ENCODE assay signal across 24 cellular contexts in the genomic region with DNA sequence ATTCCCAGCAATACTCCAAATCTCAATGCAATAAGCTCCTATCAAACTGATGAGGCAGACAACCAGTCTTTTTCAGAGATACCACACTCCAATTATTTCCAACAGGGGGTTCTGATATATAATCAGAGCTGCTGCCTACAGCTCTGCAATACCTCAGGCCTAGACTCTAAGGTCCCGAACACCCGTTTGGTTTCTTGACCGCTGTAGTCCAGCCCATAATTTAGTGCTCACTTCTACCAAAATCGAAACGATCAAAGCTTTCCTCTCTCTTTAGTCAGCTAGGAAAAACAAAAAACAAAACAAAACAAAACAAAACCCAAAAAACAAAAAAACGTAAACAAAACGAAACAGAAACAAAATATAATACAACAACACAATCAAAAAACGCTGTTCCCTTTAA.
"Had no signal": no experiment of that assay in that cellular context is flagged by ENCODE, and none has a peak within 500 bp of the region (broad histone marks: within the 10 kb centered on the region; RNA-seq: fewer than 3 reads in every experiment).

No MANE protein-coding gene starts in this region.

- H3K27ac ChIP-seq: breast epithelium, left ventricle myocardium inferior, pancreas, psoas muscle, sigmoid colon, thoracic aorta had no signal

- DNase-seq: activated CD4-positive, alpha-beta T cell treated with anti-CD3 and anti-CD28 coated beads for 1 hour; activated CD4-positive, alpha-beta T cell treated with anti-CD3 and anti-CD28 coated beads, Interleukin-2, amount 50 U/mL, for 1 hour; activated CD8-positive, alpha-beta T cell treated with anti-CD3 and anti-CD28 coated beads for 36 hours; activated naive CD8-positive, alpha-beta T cell treated with anti-CD3 and anti-CD28 coated beads, Interleukin-2, amount 50 U/mL, for 24 hours; activated T-cell treated with anti-CD3 and anti-CD28 coated beads, Interleukin-2, amount 50 U/mL, for 4 hours; effector CD4-positive, alpha-beta T cell; left ventricle myocardium inferior; naive B cell; nephron progenitor cell; pancreas; psoas muscle; sigmoid colon; small intestine; stimulated activated CD4-positive, alpha-beta T cell treated with anti-CD3 and anti-CD28 coated beads, Interleukin-4, amount 100 ng/mL, for 24 hours; T1000; trophoblast cell had no signal

- H3K4me3 Mint-ChIP-seq: activated CD8-positive, alpha-beta T cell treated with anti-CD3 and anti-CD28 coated beads for 36 hours; activated naive CD4-positive, alpha-beta T cell treated with anti-CD3 and anti-CD28 coated beads, Interleukin-2, amount 50 U/mL, for 24 hours; activated naive CD8-positive, alpha-beta T cell treated with anti-CD3 and anti-CD28 coated beads, Interleukin-2, amount 50 U/mL, for 24 hours; activated T-cell treated with anti-CD3 and anti-CD28 coated beads, Interleukin-2, amount 50 U/mL, for 4 hours; central memory CD8-positive, alpha-beta T cell; dendritic cell treated with granulocyte-macrophage colony-stimulating factor and Interleukin-4, amounts not matched to agents 40 ng/mL and 50 ng/mL, for 4 days; naive B cell; nephron progenitor cell; stimulated activated effector memory CD8-positive, alpha-beta T cell treated with anti-CD3 and anti-CD28 coated beads, Interleukin-12 subunit alpha, Interleukin-12 subunit beta, amount 100 ng/mL, for 72 hours; stimulated activated naive CD8-positive, alpha-beta T cell treated with anti-CD3 and anti-CD28 coated beads, Interleukin-15, Interleukin-2, amounts not matched to agents 100 ng/mL and 50 ng/mL, for 24 hours had no signal

- H3K9me3 ChIP-seq: breast epithelium, left ventricle myocardium inferior, pancreas, psoas muscle, sigmoid colon, thoracic aorta had no signal

- H3K9me3 Mint-ChIP-seq: activated CD8-positive, alpha-beta T cell treated with anti-CD3 and anti-CD28 coated beads for 36 hours; activated T-helper 2 cell treated with anti-CD3 and anti-CD28 coated beads, Interferon-gamma antibody, Interleukin-2, Interleukin-4, amounts not matched to agents 10 μg/mL and 5 μg/mL and 100 μg/mL, durations not matched to agents 14 hours and 24 hours and 36 hours; dendritic cell treated with granulocyte-macrophage colony-stimulating factor and Interleukin-4, amounts not matched to agents 40 ng/mL and 50 ng/mL, for 4 days; nephron progenitor cell had no signal

- H3K4me1 Mint-ChIP-seq: activated naive CD4-positive, alpha-beta T cell treated with anti-CD3 and anti-CD28 coated beads, Interleukin-2, amount 50 U/mL, for 24 hours; activated naive CD8-positive, alpha-beta T cell treated with anti-CD3 and anti-CD28 coated beads, Interleukin-2, amount 50 U/mL, for 24 hours; central memory CD8-positive, alpha-beta T cell; naive B cell; nephron progenitor cell; stimulated activated effector memory CD8-positive, alpha-beta T cell treated with anti-CD3 and anti-CD28 coated beads, Interleukin-12 subunit alpha, Interleukin-12 subunit beta, amount 100 ng/mL, for 72 hours had no signal

- H3K27me3 Mint-ChIP-seq: activated CD8-positive, alpha-beta T cell treated with anti-CD3 and anti-CD28 coated beads for 36 hours; activated naive CD4-positive, alpha-beta T cell treated with anti-CD3 and anti-CD28 coated beads, Interleukin-2, amount 50 U/mL, for 24 hours; activated naive CD8-positive, alpha-beta T cell treated with anti-CD3 and anti-CD28 coated beads, Interleukin-2, amount 50 U/mL, for 24 hours; central memory CD8-positive, alpha-beta T cell; dendritic cell treated with granulocyte-macrophage colony-stimulating factor and Interleukin-4, amounts not matched to agents 40 ng/mL and 50 ng/mL, for 4 days; naive B cell; stimulated activated naive CD8-positive, alpha-beta T cell treated with anti-CD3 and anti-CD28 coated beads, Interleukin-15, Interleukin-2, amounts not matched to agents 100 ng/mL and 50 ng/mL, for 24 hours had no signal

- H3K27ac Mint-ChIP-seq: activated CD8-positive, alpha-beta T cell treated with anti-CD3 and anti-CD28 coated beads for 36 hours; activated naive CD4-positive, alpha-beta T cell treated with anti-CD3 and anti-CD28 coated beads, Interleukin-2, amount 50 U/mL, for 24 hours; activated naive CD8-positive, alpha-beta T cell treated with anti-CD3 and anti-CD28 coated beads, Interleukin-2, amount 50 U/mL, for 24 hours; activated T-helper 2 cell treated with anti-CD3 and anti-CD28 coated beads, Interferon-gamma antibody, Interleukin-2, Interleukin-4, amounts not matched to agents 10 μg/mL and 5 μg/mL and 100 μg/mL, durations not matched to agents 14 hours and 24 hours and 36 hours; dendritic cell treated with granulocyte-macrophage colony-stimulating factor and Interleukin-4, amounts not matched to agents 40 ng/mL and 50 ng/mL, for 4 days; naive B cell; stimulated activated effector memory CD8-positive, alpha-beta T cell treated with anti-CD3 and anti-CD28 coated beads, Interleukin-12 subunit alpha, Interleukin-12 subunit beta, amount 100 ng/mL, for 72 hours; stimulated activated naive CD8-positive, alpha-beta T cell treated with anti-CD3 and anti-CD28 coated beads, Interleukin-15, Interleukin-2, amounts not matched to agents 100 ng/mL and 50 ng/mL, for 24 hours had no signal

- H3K27me3 ChIP-seq: breast epithelium, pancreas, sigmoid colon had no signal

- H3K36me3 Mint-ChIP-seq: activated naive CD4-positive, alpha-beta T cell treated with anti-CD3 and anti-CD28 coated beads, Interleukin-2, amount 50 U/mL, for 24 hours; naive B cell; stimulated activated effector memory CD8-positive, alpha-beta T cell treated with anti-CD3 and anti-CD28 coated beads, Interleukin-12 subunit alpha, Interleukin-12 subunit beta, amount 100 ng/mL, for 72 hours had no signal

- H3K4me1 ChIP-seq: breast epithelium, psoas muscle, sigmoid colon had no signal

- ATAC-seq: activated CD8-positive, alpha-beta T cell treated with anti-CD3 and anti-CD28 coated beads for 36 hours; activated naive CD8-positive, alpha-beta T cell treated with anti-CD3 and anti-CD28 coated beads, Interleukin-2, amount 50 U/mL, for 24 hours; activated T-cell treated with anti-CD3 and anti-CD28 coated beads, Interleukin-2, amount 50 U/mL, for 4 hours; psoas muscle; stimulated activated effector memory CD8-positive, alpha-beta T cell treated with anti-CD3 and anti-CD28 coated beads, Interleukin-12 subunit alpha, Interleukin-12 subunit beta, amount 100 ng/mL, for 72 hours had no signal
